ENCODE assay signal across 1 cellular context in genomic region chr11:89061839-89062238, GRCh38.
TF ChIP-seq lines count a peak whose summit lies in the region.

No MANE protein-coding gene starts in this region.

TF ChIP-seq in GM23338, 12 proteins besides CTCF, POLR2A, EP300 and RAD21:
- peak; percentile 72 for TF ChIP-seq REST (IDR thresholded peaks at IDR 0.05; ENCODE audit: unreplicated experiment)
